1 cellular context compared by ENCODE assay signal in genomic region chr7:47458057-47458456, GRCh38.
TF ChIP-seq lines count a peak whose summit lies in the region.

No MANE protein-coding gene starts in this region.

TF ChIP-seq in Ishikawa, 13 proteins besides CTCF, POLR2A, EP300 and RAD21 (continued from another document):
- TF ChIP-seq REST (IDR thresholded peaks at IDR 0.05; ENCODE audit: low read depth) (no peak), TCF12 (IDR thresholded peaks at IDR 0.05; ENCODE audit: low read depth) (no peak), CEBPB (IDR thresholded peaks at IDR 0.05) (no peak), FOXM1 (IDR thresholded peaks at IDR 0.05; ENCODE audit: borderline replicate concordance, low read depth) (no peak), USF1 (IDR thresholded peaks at IDR 0.05) (no peak)
